In genomic region chr4:90127706-90128345, GRCh38 we compare ENCODE assay signal across 10 cellular contexts. TPM values are rescaled to one million over a fixed set of nuclear protein-coding genes. Genes with fewer than 3 reads are reported as not detected.
DNase-seq lines count a peak whose midpoint lies in the region; ATAC-seq, FAIRE-seq and TF ChIP-seq lines count a peak whose summit lies in the region.
"Had no signal": no experiment of that assay in that cellular context is flagged by ENCODE, and none has a peak within 500 bp of the region (broad histone marks: within the 10 kb centered on the region; RNA-seq: fewer than 3 reads in every experiment).

No MANE protein-coding gene starts in this region.

- in situ Hi-C loops in GM12878 (cut with MboI) = no loop called here

- H3K4me1 ChIP-seq in GM12878 (ENCODE audit: control insufficient read depth, insufficient read depth, low read length) = peaks cover 3% of the 10 kb centered on the region; the same call in 1 of the 2 replicates
- peaks cover 13% of the 10 kb centered on the region for H3K4me1 ChIP-seq in iPS-20b (ENCODE audit: insufficient read depth, low read length)
- H3K4me1 ChIP-seq in spleen = peaks cover 0 to 38% (median 25%) of the 10 kb centered on the region in 6 donors

- peak overlapping the region; percentile 90 for H2AFZ ChIP-seq in GM12878 (ENCODE audit: control insufficient read depth, low read depth, low read length)

- SMC1A ChIA-PET in GM12878 (lab: Charles Lee; ENCODE audit: uncharacterized antibody, unreplicated experiment) = no interaction called here

- under 1% methylated on average over 41 of the region's 81 CpGs for WGBS in GM12878 (ENCODE audit: insufficient coverage, insufficient replicate concordance, low lambda C conversion rate, missing lambda C conversion rate)
- 1 to 9% (median 1%) methylated on average over 25 to 81 of the region's 81 CpGs for WGBS in spleen, 5 donors

- peaks cover 2% of the 10 kb centered on the region; the same call in 1 of the 2 replicates for H3K79me2 ChIP-seq in GM12878 (ENCODE audit: control insufficient read depth, insufficient read depth, low read length)

- peak; percentile 75 for DNase-seq in D341Med (ENCODE audit: low spot score)
- peak; percentile 29 for DNase-seq in GM20000 (ENCODE audit: low spot score)
- DNase-seq in GM12878 (ENCODE audit: low read depth, low spot score) = no peak
- peak; percentile 89 for DNase-seq in spleen
- DNase-seq in NCI-H446 treated with DMSO at 0.1 percent for 48 hours (lab: John Stamatoyannopoulos, UW) = no peak
- DNase-seq in HuH-7.5 (ENCODE audit: low spot score) = no peak

- H4K20me1 ChIP-seq in GM12878 (ENCODE audit: control insufficient read depth, insufficient read depth) = no peaks in the 10 kb centered on the region

- H3K9me3 ChIP-seq in GM12878 (replicated peaks; ENCODE audit: control insufficient read depth, insufficient read depth, low read length) (no peaks in the 10 kb centered on the region), iPS-20b (ENCODE audit: insufficient read depth, low read depth, low read length) (no peaks in the 10 kb centered on the region), spleen (no peaks in the 10 kb centered on the region)

- TF ChIP-seq POLR2A in GM12878 (IDR thresholded peaks at IDR 0.05; ENCODE audit: low read depth, low read length) (no peak; the same call in 1 of the 2 replicates), spleen (IDR thresholded peaks at IDR 0.05) (no peak)

- ATAC-seq in HG03469 (IDR thresholded peaks at IDR 0.05; ENCODE audit: unreplicated experiment) (peak; percentile 12), GM12878 (peak; percentile 55)

- H3K9ac ChIP-seq in GM12878 (ENCODE audit: control insufficient read depth, insufficient read depth, low read length) (peak overlapping the region; percentile 74), iPS-20b (ENCODE audit: low read depth, low read length) (peak overlapping the region; percentile 58; the same call in 1 of the 2 replicates)

- H3K27ac ChIP-seq in GM12878 (ENCODE audit: control insufficient read depth, insufficient read depth) (peak overlapping the region; percentile 68), iPS-20b (ENCODE audit: low read length) (no peak overlapping the region), spleen (peak overlapping the region; percentile 50 to 90 (median 85))

- H3K4me3 ChIP-seq in GM12878 = peak overlapping the region; percentile 81
- H3K4me3 ChIP-seq in iPS-20b (ENCODE audit: low read length) = peak overlapping the region; percentile 86
- peak overlapping the region; percentile 36 to 81 (median 62) for H3K4me3 ChIP-seq in spleen

- BruUV-seq in GM12878 (replicated peaks; lab: Mats Ljungman, UMichigan) = no TSS peak

- RAD21 ChIA-PET in GM12878 (lab: Charles Lee; ENCODE audit: unreplicated experiment) = no interaction called here

- no peak for FAIRE-seq in GM12878 (lab: Jason Lieb, UNC)

- peaks cover 0 to 2% of the 10 kb centered on the region in 2 experiments; a peak in 2 of 4 replicates for H3K27me3 ChIP-seq in GM12878 (replicated peaks in 1 of 2; ENCODE audit: control insufficient read depth in 2 of 2, insufficient read depth in 2 of 2, low read length in 1 of 2)
- H3K27me3 ChIP-seq in iPS-20b (ENCODE audit: insufficient read depth, low read length) = peaks cover 54% of the 10 kb centered on the region
- H3K27me3 ChIP-seq in spleen (replicated peaks in 1 of 7) = peaks cover 0 to 31% (median 0%) of the 10 kb centered on the region in 7 donors

- POLR2A ChIA-PET in GM12878 (lab: Charles Lee) = interaction anchor here (0.7 kb wide), 1 partner anchor 46 kb away, joined by 3 read pairs; no protein-coding TSS in a partner anchor

- CTCF ChIA-PET in GM12878 (lab: Yijun Ruan, JAX) = no interaction called here

- H3K36me3 ChIP-seq in GM12878 (ENCODE audit: control insufficient read depth in 2 of 2, insufficient read depth in 2 of 2, low read length in 1 of 2) (no peaks in the 10 kb centered on the region), iPS-20b (ENCODE audit: insufficient read depth, low read depth, low read length) (no peaks in the 10 kb centered on the region), spleen (no peaks in the 10 kb centered on the region)

- TF ChIP-seq RAD21 in GM12878 (IDR thresholded peaks at IDR 0.05; ENCODE audit: insufficient read depth, low read depth, low read length) = no peak

- no peak for TF ChIP-seq CTCF in GM20000 (IDR thresholded peaks at IDR 0.05; ENCODE audit: extremely low read depth, missing control alignments)
- no peak for TF ChIP-seq CTCF in GM12878 (IDR thresholded peaks at IDR 0.05 in 2 of 3, conservative IDR thresholded peaks at IDR 0.05 in 1 of 3; ENCODE audit: control insufficient read depth in 2 of 3, extremely low read depth in 1 of 3, insufficient read depth in 1 of 3, low read depth in 3 of 3, low read length in 3 of 3)
- TF ChIP-seq CTCF in spleen (IDR thresholded peaks at IDR 0.05 in 8 of 11, conservative IDR thresholded peaks at IDR 0.05 in 3 of 11) = no peak

- peak overlapping the region; percentile 93 for H3K4me2 ChIP-seq in GM12878 (ENCODE audit: control insufficient read depth, insufficient read depth)

- intact Hi-C loops in GM12878 (cut with micrococcal nuclease; ENCODE audit: unreplicated experiment) (loop anchor here (5.0 kb wide), 2 partner anchors 39 to 101 kb away; no protein-coding TSS in a partner anchor), spleen (cut with DNase I; ENCODE audit: low total_unique reads) (no loop called here)

- no peak for TF ChIP-seq EP300 in GM12878 (IDR thresholded peaks at IDR 0.05; ENCODE audit: borderline replicate concordance in 1 of 2, control insufficient read depth in 1 of 2, low read depth in 2 of 2, low read length in 2 of 2)

TF ChIP-seq in GM12878, 131 proteins besides CTCF, POLR2A, EP300 and RAD21 (continues in another document):
- TF ChIP-seq LARP7 (IDR thresholded peaks at IDR 0.05) = 0 out of 2 replicates have a peak, but pooled peaks have one; percentile 35
- TF ChIP-seq PAX5 (IDR thresholded peaks at IDR 0.05; ENCODE audit: borderline replicate concordance, low read depth, low read length) = no peak
- no peak for TF ChIP-seq KDM1A (IDR thresholded peaks at IDR 0.05; ENCODE audit: borderline replicate concordance)
- 0 out of 4 replicates have a peak, but pooled peaks of 1 of the 2 experiments have one; percentile 30 for TF ChIP-seq BHLHE40 (IDR thresholded peaks at IDR 0.05; ENCODE audit: borderline replicate concordance in 1 of 2, low read depth in 2 of 2, low read length in 1 of 2)
- no peak for TF ChIP-seq CEBPZ (IDR thresholded peaks at IDR 0.05; ENCODE audit: low read depth, low read length)
- TF ChIP-seq TCF7 (IDR thresholded peaks at IDR 0.05; ENCODE audit: borderline replicate concordance) = no peak
- no peak for TF ChIP-seq ATF3 (IDR thresholded peaks at IDR 0.05; ENCODE audit: borderline replicate concordance, extremely low read depth, low read depth, low read length)
- TF ChIP-seq GATAD2B (conservative IDR thresholded peaks at IDR 0.05; ENCODE audit: low read depth) = 0 out of 2 replicates have a peak, but pooled peaks have one; percentile 13
- no peak for TF ChIP-seq MEF2B (IDR thresholded peaks at IDR 0.05; ENCODE audit: partially characterized antibody, poor library complexity, severe bottlenecking)

RNA-seq across cellular contexts. Expression of gene CCSER1, which starts 0.6 kb away (rescaled TPM):
- total RNA-seq in GM12878 (2013; cell fraction: nucleolus; rRNA removed) = 1.6 TPM in 2 replicates
- total RNA-seq in GM12878 (2014; rRNA removed) (1.6 and 3.3 TPM in 2 replicates), GM12878 (2014; rRNA removed; fragmentation: Illumina TruSeq; extraction: Trizol) (1.8 and 2.7 TPM in 2 replicates), GM12878 (2021) (1.2 TPM in 2 replicates), spleen (10 to 100 TPM; 18.4 to 30.4 (median 22.8) TPM)
- 0.83 TPM for polyA plus RNA-seq in GM12878 (2011; ENCODE audit: low read depth)
- polyA plus RNA-seq in GM12878 (2011; rRNA removed) (0.43 and 0.87 TPM in 2 replicates), GM12878 (2014; fragmentation: Illumina TruSeq; extraction: Trizol) (0.34 and 0.55 TPM in 2 replicates), GM12878 (2014; fragmentation: Nextera tagmentation; extraction: Ambion mirVana) (under 1 TPM; 0.22 to 0.26 TPM), GM12878 (2014; rRNA removed) (0.89 and 1.2 TPM in 2 replicates), GM12878 (2016; fragmentation: Nextera tagmentation; extraction: Ambion mirVana) (1 to 10 TPM in 1 of 2 experiments, under 1 TPM in 1; 0.71 to 1.2 TPM), spleen (1 to 10 TPM; 1.3 to 3.2 (median 2.6) TPM)
- polyA plus RNA-seq in GM12878 (2011; cell fraction: cytosol; rRNA removed) = 0.08 and 0.15 TPM in 2 replicates
- 0.28 and 0.83 TPM in 2 replicates for polyA plus RNA-seq in GM12878 (2011; cell fraction: nucleus; rRNA removed)
- 0.68 and 0.94 TPM in 2 replicates for polyA plus RNA-seq in GM12878 (2012)
- polyA minus RNA-seq in GM12878 (2011; rRNA and poly(A)+ RNA removed) = 1.6 and 2.0 TPM in 2 replicates
- not detected in 2 replicates for polyA minus RNA-seq in GM12878 (2011; cell fraction: cytosol; rRNA and poly(A)+ RNA removed)
- polyA minus RNA-seq in GM12878 (2011; cell fraction: nucleus; rRNA and poly(A)+ RNA removed) = 3.4 TPM in 2 replicates
- total RNA-seq: LHCN-M2, myocyte had no signal

Comparison
In these comparisons a context has a peak if more than half of its experiments do, and no peak if none do; other contexts are left out.
1. DNase-seq: peak in D341Med (single experiment), GM20000 (single experiment) and spleen (single experiment); none in GM12878 (single experiment), NCI-H446 treated with DMSO at 0.1 percent for 48 hours (single experiment) and HuH-7.5 (single experiment).
2. RNA of gene CCSER1, which starts 0.6 kb away (total RNA-seq): 18.4 to 30.4 TPM in spleen; 1.2 to 3.3 TPM in GM12878; every median in the first group is over 4 times any median in the second.
3. Peak in every context shown above with its lines, with median percentiles within 50 percentile points of each other: H3K4me3 ChIP-seq.